In genomic region chr10:22708772-22709171, GRCh38 we compare ENCODE assay signal across 14 cellular contexts. TPM values are rescaled to one million over a fixed set of nuclear protein-coding genes. Genes with fewer than 3 reads are reported as not detected.
DNase-seq lines count a peak whose midpoint lies in the region; ATAC-seq, FAIRE-seq and TF ChIP-seq lines count a peak whose summit lies in the region.
"Had no signal": no experiment of that assay in that cellular context is flagged by ENCODE, and none has a peak within 500 bp of the region (broad histone marks: within the 10 kb centered on the region; RNA-seq: fewer than 3 reads in every experiment).

No MANE protein-coding gene starts in this region.

- H3K36me3 Mint-ChIP-seq in stimulated activated naive CD8-positive, alpha-beta T cell treated with anti-CD3 and anti-CD28 coated beads, Interleukin-15, Interleukin-2, amounts not matched to agents 100 ng/mL and 50 ng/mL, for 24 hours (ENCODE audit: low read depth) = peaks cover 46% of the 10 kb centered on the region
- peaks cover 33% of the 10 kb centered on the region for H3K36me3 Mint-ChIP-seq in T-cell

- H3K79me1 ChIP-seq in H1 (ENCODE audit: low read depth, low read length) = peaks cover 17% of the 10 kb centered on the region

- 78% methylated on average over 1 of the region's 1 CpG; no CpG with 5 or more reads in 1 of the 2 experiments for WGBS in H1 (ENCODE audit: extremely low coverage in 1 of 2, insufficient coverage in 1 of 2, insufficient read length in 1 of 2, insufficient replicate concordance in 2 of 2, low coverage in 1 of 2, low lambda C conversion rate in 2 of 2, missing lambda C conversion rate in 1 of 2), 2 experiments
- 90 to 91% methylated on average over 1 of the region's 1 CpG for WGBS in sigmoid colon, 2 donors

- TF ChIP-seq CTCF in H1 (IDR thresholded peaks at IDR 0.05; ENCODE audit: control extremely low read depth in 1 of 3, insufficient read depth in 1 of 3, low read depth in 1 of 3, low read length in 3 of 3) (no peak), sigmoid colon (IDR thresholded peaks at IDR 0.05) (no peak)

- H3K14ac ChIP-seq in H1 (ENCODE audit: insufficient read length) = no peak overlapping the region

- peaks cover 6% of the 10 kb centered on the region for H3K9me3 Mint-ChIP-seq in stimulated activated naive CD8-positive, alpha-beta T cell treated with anti-CD3 and anti-CD28 coated beads, Interleukin-15, Interleukin-2, amounts not matched to agents 100 ng/mL and 50 ng/mL, for 24 hours
- no peaks in the 10 kb centered on the region for H3K9me3 Mint-ChIP-seq in T-cell

- no peak overlapping the region for H2AK5ac ChIP-seq in H1 (ENCODE audit: low read depth, low read length)

- no peak overlapping the region for H3K9ac ChIP-seq in H1 (replicated peaks in 1 of 4; ENCODE audit: extremely low read depth in 1 of 4, low read depth in 3 of 4, low read length in 3 of 4)

- intact Hi-C loops in sigmoid colon (cut with DNase I) = loop anchor here (10.0 kb wide), 1 partner anchor 384 kb away; the partner anchor contains the start of gene BMI1

- no peak overlapping the region for H3K4me2 ChIP-seq in H1 (ENCODE audit: insufficient read depth in 1 of 2, low read depth in 2 of 2, low read length in 2 of 2)
- H3K4me2 ChIP-seq: PC-9 had no signal

- H3K27me3 ChIP-seq in H1 (replicated peaks in 1 of 4; ENCODE audit: control insufficient read depth in 3 of 4, extremely low read depth in 1 of 4, insufficient read depth in 3 of 4, low read length in 3 of 4) (no peaks in the 10 kb centered on the region), sigmoid colon (no peaks in the 10 kb centered on the region)
- H3K27me3 ChIP-seq: BE2C had no signal

- H3K23me2 ChIP-seq in H1 (ENCODE audit: low read depth, low read length) = peaks cover 9% of the 10 kb centered on the region; the same call in 1 of the 2 replicates

- no peak overlapping the region for H2BK15ac ChIP-seq in H1 (ENCODE audit: low read length)

- H3K9me3 ChIP-seq in H1 (ENCODE audit: insufficient read depth in 2 of 2, low read depth in 1 of 2, low read length in 1 of 2) (no peaks in the 10 kb centered on the region), sigmoid colon (no peaks in the 10 kb centered on the region)
- H3K9me3 ChIP-seq: BE2C had no signal

- peak overlapping the region; percentile 43; the same call in 1 of the 2 replicates for H4K8ac ChIP-seq in H1 (ENCODE audit: extremely low read depth, insufficient read depth, low read length)

- no peak overlapping the region for H2BK12ac ChIP-seq in H1 (ENCODE audit: low read depth, low read length)

- DNase-seq in stimulated activated naive CD8-positive, alpha-beta T cell treated with anti-CD3 and anti-CD28 coated beads, Interleukin-15, Interleukin-2, amounts not matched to agents 100 U/mL and 50 U/mL, for 24 hours = no peak
- DNase-seq in T-cell = no peak
- no peak for DNase-seq in H1 (ENCODE audit: low read depth in 1 of 2, low spot score in 2 of 2)
- no peak for DNase-seq in sigmoid colon
- no peak for DNase-seq in cerebellar nuclear complex (lab: John Stamatoyannopoulos, UW)
- DNase-seq: BE2C, DMS153, HCEC 1CT, NCI-H1436 treated with DMSO at 0.1 percent for 48 hours, NCI-H2107, NCI-H69, PC-9 had no signal

- no peak for FAIRE-seq in H1 (lab: Jason Lieb, UNC)

- no peak for TF ChIP-seq EP300 in H1 (IDR thresholded peaks at IDR 0.05; ENCODE audit: borderline replicate concordance in 1 of 2, low read depth in 2 of 2, low read length in 2 of 2)
- TF ChIP-seq EP300 in sigmoid colon (IDR thresholded peaks at IDR 0.05) = no peak

- H2BK5ac ChIP-seq in H1 (ENCODE audit: low read depth, low read length) = no peak overlapping the region

- TF ChIP-seq POLR2A in H1 (IDR thresholded peaks at IDR 0.05; ENCODE audit: control extremely low read depth in 1 of 2, low read depth in 2 of 2, low read length in 2 of 2) (no peak), sigmoid colon (IDR thresholded peaks at IDR 0.05) (no peak)

- H3K79me2 ChIP-seq in H1 (ENCODE audit: control insufficient read depth in 1 of 2, insufficient read depth in 2 of 2, low read length in 2 of 2) = peaks cover 35 to 97% of the 10 kb centered on the region in 2 experiments

- CTCF ChIA-PET in T-cell (lab: Charles Lee) (no interaction called here), H1 (lab: Charles Lee; ENCODE audit: partially characterized antibody) (interaction anchor here (0.6 kb wide), 1 partner anchor 67 kb away, joined by 3 read pairs; no protein-coding TSS in a partner anchor)

- H4K20me1 ChIP-seq in H1 (replicated peaks in 1 of 2; ENCODE audit: control insufficient read depth in 1 of 2, insufficient read depth in 2 of 2, low read length in 2 of 2) = peaks cover 13 to 15% of the 10 kb centered on the region in 2 experiments

- no peak overlapping the region for H4K91ac ChIP-seq in H1 (replicated peaks; ENCODE audit: insufficient read length, low read length)

- no peak overlapping the region for H4K5ac ChIP-seq in H1 (ENCODE audit: insufficient read length, low read depth, low read length)

- H3K4me1 Mint-ChIP-seq in stimulated activated naive CD8-positive, alpha-beta T cell treated with anti-CD3 and anti-CD28 coated beads, Interleukin-15, Interleukin-2, amounts not matched to agents 100 ng/mL and 50 ng/mL, for 24 hours (ENCODE audit: low read depth) = peaks cover 85% of the 10 kb centered on the region
- H3K4me1 Mint-ChIP-seq in T-cell = peaks cover 82 to 87% (median 83%) of the 10 kb centered on the region in 3 donors

- H3K4me3 ChIP-seq in H1 (ENCODE audit: extremely low read depth in 1 of 4, insufficient read depth in 2 of 4, low read depth in 3 of 4, low read length in 4 of 4) = no peak overlapping the region
- H3K4me3 ChIP-seq in sigmoid colon = no peak overlapping the region
- H3K4me3 ChIP-seq: PC-9 had no signal

- H3K56ac ChIP-seq in H1 (replicated peaks; ENCODE audit: insufficient read length, low read depth, low read length) = no peak overlapping the region

- ATAC-seq in stimulated activated naive CD8-positive, alpha-beta T cell treated with anti-CD3 and anti-CD28 coated beads, Interleukin-15, Interleukin-2, amounts not matched to agents 100 U/mL and 50 U/mL, for 24 hours = no peak
- no peak for ATAC-seq in T-cell (replicated peaks in 1 of 4)
- no peak for ATAC-seq in HG03159 (IDR thresholded peaks at IDR 0.05; ENCODE audit: unreplicated experiment)

- POLR2A ChIA-PET in T-cell (lab: Charles Lee) (interaction anchor here in 1 of 2 donors (1.0 kb wide), 1 partner anchor 15 kb away, joined by 3 read pairs; no protein-coding TSS in a partner anchor), H1 (lab: Charles Lee; ENCODE audit: partially characterized antibody) (no interaction called here)

- no peak overlapping the region for H3K18ac ChIP-seq in H1 (ENCODE audit: extremely low read depth, low read length)

- H3K4ac ChIP-seq in H1 (replicated peaks; ENCODE audit: insufficient read length, low read depth, low read length) = no peak overlapping the region

- no peak for TF ChIP-seq RAD21 in H1 (IDR thresholded peaks at IDR 0.05 in 1 of 2, conservative IDR thresholded peaks at IDR 0.05 in 1 of 2; ENCODE audit: low read depth in 2 of 2, low read length in 2 of 2)

- H2BK120ac ChIP-seq in H1 (replicated peaks; ENCODE audit: low read depth, low read length) = no peak overlapping the region

- H2BK20ac ChIP-seq in H1 (ENCODE audit: low read length) = no peak overlapping the region

- H3K27me3 Mint-ChIP-seq in stimulated activated naive CD8-positive, alpha-beta T cell treated with anti-CD3 and anti-CD28 coated beads, Interleukin-15, Interleukin-2, amounts not matched to agents 100 ng/mL and 50 ng/mL, for 24 hours = no peaks in the 10 kb centered on the region
- H3K27me3 Mint-ChIP-seq in T-cell = no peaks in the 10 kb centered on the region

- peaks cover 0 to 13% (median 2%) of the 10 kb centered on the region in 4 experiments; a peak in 3 of 7 replicates for H3K4me1 ChIP-seq in H1 (replicated peaks in 1 of 4; ENCODE audit: control insufficient read depth in 3 of 4, insufficient read depth in 4 of 4, low read length in 3 of 4)
- peaks cover 0 to 37% (median 18%) of the 10 kb centered on the region in 4 donors for H3K4me1 ChIP-seq in sigmoid colon

- no peak overlapping the region for H3K27ac ChIP-seq in H1 (ENCODE audit: low read depth, low read length)
- H3K27ac ChIP-seq in sigmoid colon = no peak overlapping the region
- H3K27ac ChIP-seq: PC-9 had no signal

- H3K36me3 ChIP-seq in H1 (ENCODE audit: control insufficient read depth in 2 of 4, insufficient read depth in 4 of 4, low read length in 3 of 4) = no peaks in the 10 kb centered on the region
- H3K36me3 ChIP-seq in sigmoid colon = no peaks in the 10 kb centered on the region
- H3K36me3 ChIP-seq: BE2C had no signal

- no peak overlapping the region for H2AFZ ChIP-seq in H1 (ENCODE audit: low read length)
- H2AFZ ChIP-seq: PC-9 had no signal

- peak overlapping the region; percentile 23 for H3K27ac Mint-ChIP-seq in stimulated activated naive CD8-positive, alpha-beta T cell treated with anti-CD3 and anti-CD28 coated beads, Interleukin-15, Interleukin-2, amounts not matched to agents 100 ng/mL and 50 ng/mL, for 24 hours
- peak overlapping the region; percentile 85 to 93 for H3K27ac Mint-ChIP-seq in T-cell

- no peak overlapping the region for H3K23ac ChIP-seq in H1 (ENCODE audit: insufficient read length)

- no peak overlapping the region for H3K4me3 Mint-ChIP-seq in stimulated activated naive CD8-positive, alpha-beta T cell treated with anti-CD3 and anti-CD28 coated beads, Interleukin-15, Interleukin-2, amounts not matched to agents 100 ng/mL and 50 ng/mL, for 24 hours
- peak overlapping the region in 1 of 3 donors; percentile 80 for H3K4me3 Mint-ChIP-seq in T-cell

TF ChIP-seq in H1, 55 proteins besides CTCF, POLR2A, EP300 and RAD21 (continues in another document):
- TF ChIP-seq TAF1 (IDR thresholded peaks at IDR 0.05; ENCODE audit: low read depth, low read length) (no peak), ZNF274 (IDR thresholded peaks at IDR 0.05; ENCODE audit: borderline replicate concordance, extremely low read depth, low read length) (no peak), KDM4A (IDR thresholded peaks at IDR 0.05; ENCODE audit: low read depth, low read length, severe bottlenecking) (no peak)

RNA-seq across cellular contexts. Expression of gene PIP4K2A, which starts 5.6 kb away (rescaled TPM):
- total RNA-seq in T-cell = 100 to 1,000 TPM; 129 to 238 (median 160) TPM
- total RNA-seq in H1 (2021; fragmentation: NEBNext Ultra II Directional; extraction: Animal tissue kit (Norgen Biotek cat#: 25700)) = 57.1 and 60.9 TPM in 2 replicates
- polyA plus RNA-seq in H1 (2011; rRNA removed) = 11.3 and 19.0 TPM in 2 replicates
- 15.7 TPM for polyA plus RNA-seq in H1 (2011; cell fraction: cytosol; rRNA removed)
- polyA plus RNA-seq in H1 (2011; cell fraction: nucleus; rRNA removed) = 6.1 TPM
- 23.3 to 36.7 TPM (median 27.5 TPM) in 4 replicates for polyA plus RNA-seq in H1 (2012, experiment 1 of 2)
- polyA plus RNA-seq in H1 (2012, experiment 2 of 2) = 13.8 TPM
- polyA plus RNA-seq in H1 (2013, experiment 1 of 2) = 19.9 TPM
- polyA plus RNA-seq in H1 (2013, experiment 2 of 2) = 21.7 TPM
- polyA minus RNA-seq in H1 (2011; rRNA and poly(A)+ RNA removed) = 28.9 and 34.6 TPM in 2 replicates
- polyA minus RNA-seq in H1 (2011; cell fraction: cytosol; rRNA and poly(A)+ RNA removed) = 22.9 TPM
- polyA minus RNA-seq in H1 (2011; cell fraction: nucleus; rRNA and poly(A)+ RNA removed) = 29.0 TPM
- total RNA-seq in sigmoid colon = 10 to 100 TPM; 16.6 to 23.2 (median 20.4) TPM
- 10 to 100 TPM in 1 of 3 donors, 1 to 10 TPM in 2; 7.2 to 17.8 (median 7.2) TPM for polyA plus RNA-seq in sigmoid colon
